In the genomic region with DNA sequence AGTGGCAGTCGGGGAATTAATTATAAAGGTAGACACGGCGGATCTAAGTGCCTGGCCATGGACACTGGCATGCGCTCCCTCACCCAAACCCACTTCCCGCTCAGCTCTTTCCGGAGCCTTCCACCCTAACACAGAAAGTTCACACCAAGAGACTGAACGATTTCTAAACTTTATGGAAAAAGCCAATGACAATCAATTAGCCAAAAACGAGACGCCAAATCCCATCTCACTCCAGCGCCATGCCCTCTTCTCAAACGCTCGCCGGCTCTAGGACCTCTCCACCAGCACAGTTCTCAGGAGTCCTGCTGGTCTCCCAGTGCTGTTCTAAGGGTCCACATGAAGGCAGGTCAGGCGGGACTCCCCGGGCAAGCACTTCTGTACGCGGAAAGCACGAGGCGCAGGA, we compare ENCODE assay signal across 8 cellular contexts. TPM values are rescaled to one million over a fixed set of nuclear protein-coding genes. Genes with fewer than 3 reads are reported as not detected.
A peak's percentile ranks its signal among the peaks of the same experiment; 100 is the strongest.
DNase-seq lines count a peak whose midpoint lies in the region; TF ChIP-seq lines count a peak whose summit lies in the region.

No MANE protein-coding gene starts in this region.

- H3K9ac ChIP-seq in fibroblast of lung (ENCODE audit: insufficient read depth, low read length), result peak overlapping the region; percentile 90

- H2AFZ ChIP-seq in fibroblast of lung (ENCODE audit: low read length), result peak overlapping the region; percentile 100

- H4K20me1 ChIP-seq in fibroblast of lung (ENCODE audit: control insufficient read depth, extremely low read depth, insufficient read depth, low read length), result no peaks in the 10 kb centered on the region

- 1% methylated on average over 19 of the region's 19 CpGs for WGBS in prostate gland

- no peak for TF ChIP-seq POLR2A in prostate gland (IDR thresholded peaks at IDR 0.05)

- H3K27ac ChIP-seq in RWPE1, result peak overlapping the region; percentile 86
- peak overlapping the region; percentile 97 for H3K27ac ChIP-seq in fibroblast of lung (ENCODE audit: insufficient read depth, low read length)
- H3K27ac ChIP-seq in prostate gland, result peak overlapping the region; percentile 73 to 82

- H3K27me3 ChIP-seq in fibroblast of lung (ENCODE audit: control insufficient read depth, insufficient read depth, low read length) (no peaks in the 10 kb centered on the region), prostate gland (replicated peaks; ENCODE audit: insufficient read depth) (no peaks in the 10 kb centered on the region)

- POLR2A ChIA-PET in RWPE1 (lab: Yijun Ruan, JAX; ENCODE audit: low non-redundant PET), result interaction anchor here (0.8 kb wide), 1 partner anchor 249 kb away, joined by 3 read pairs; no protein-coding TSS in a partner anchor

- peaks cover 19% of the 10 kb centered on the region for H3K79me2 ChIP-seq in fibroblast of lung (ENCODE audit: control insufficient read depth, insufficient read depth, low read length)

- H3K36me3 ChIP-seq in fibroblast of lung (ENCODE audit: control insufficient read depth, insufficient read depth, low read length) (no peaks in the 10 kb centered on the region), prostate gland (no peaks in the 10 kb centered on the region)

- H3K9me3 ChIP-seq in fibroblast of lung (ENCODE audit: control insufficient read depth, insufficient read depth, low read depth, low read length), result no peaks in the 10 kb centered on the region
- H3K9me3 ChIP-seq in prostate gland, result no peaks in the 10 kb centered on the region

- H3K4me3 ChIP-seq in fibroblast of lung (replicated peaks in 1 of 4; ENCODE audit: control extremely low read depth in 1 of 4, insufficient read depth in 1 of 4, low read depth in 3 of 4, low read length in 4 of 4), result peak overlapping the region; percentile 92 to 100 (median 96)
- H3K4me3 ChIP-seq in prostate gland, result peak overlapping the region; percentile 69 to 83

- peak overlapping the region; percentile 98 for H3K4me2 ChIP-seq in fibroblast of lung (ENCODE audit: extremely low read depth, insufficient read depth, low read length)

- DNase-seq in stimulated activated naive CD4-positive, alpha-beta T cell treated with Interleukin-2 at 50 U/mL for 16 hours (lab: John Stamatoyannopoulos, UW), result peak; percentile 6
- no peak for DNase-seq in stimulated activated naive CD4-positive, alpha-beta T cell (lab: John Stamatoyannopoulos, UW)
- no peak for DNase-seq in RWPE1 (ENCODE audit: low spot score)
- no peak for DNase-seq in fibroblast of lung (ENCODE audit: low read depth in 2 of 2)
- DNase-seq in prostate gland (ENCODE audit: low spot score), result no peak
- no peak for DNase-seq in GM20000 (ENCODE audit: low spot score)
- DNase-seq in A172 (ENCODE audit: low spot score), result no peak
- no peak for DNase-seq in activated effector memory CD4-positive, alpha-beta T cell treated with Interleukin-2 at 50 U/mL for 16 hours

- TF ChIP-seq CTCF in RWPE1 (conservative IDR thresholded peaks at IDR 0.05; ENCODE audit: low read depth) (no peak), fibroblast of lung (conservative IDR thresholded peaks at IDR 0.05 in 1 of 2, IDR thresholded peaks at IDR 0.05 in 1 of 2; ENCODE audit: low read depth in 1 of 2, low read length in 2 of 2) (no peak), prostate gland (IDR thresholded peaks at IDR 0.05) (no peak), GM20000 (IDR thresholded peaks at IDR 0.05; ENCODE audit: extremely low read depth, missing control alignments) (no peak)

- peaks cover 4% of the 10 kb centered on the region for H3K4me1 ChIP-seq in fibroblast of lung (ENCODE audit: control insufficient read depth, extremely low read depth, insufficient read depth, low read length)
- peaks cover 4% of the 10 kb centered on the region for H3K4me1 ChIP-seq in prostate gland (replicated peaks)

- intact Hi-C loops in prostate gland (cut with DNase I), result loop anchor here (5.0 kb wide), 2 partner anchors 123 to 193 kb away; a partner anchor contains a TSS

- CTCF ChIA-PET in RWPE1 (lab: Yijun Ruan, JAX), result interaction anchor here (0.5 to 1.0 kb wide), 4 partner anchors 17 to 399 kb away, joined by 3 to 4 read pairs (median 3); no protein-coding TSS in a partner anchor

RNA-seq across cellular contexts. Expression of a gene that starts 0.6 kb away (rescaled TPM):
- total RNA-seq in fibroblast of lung, result 75.1 and 84.7 TPM in 2 replicates
- 148 and 205 TPM in 2 replicates for polyA plus RNA-seq in fibroblast of lung
- 176 and 246 TPM in 2 replicates for polyA plus RNA-seq in fibroblast of lung (2012)
- 264 and 270 TPM in 2 replicates for polyA minus RNA-seq in fibroblast of lung (ENCODE audit: low replicate concordance)
- 100 to 1,000 TPM; 198 to 212 TPM for total RNA-seq in prostate gland
- total RNA-seq in A172 (2014; rRNA removed; shearing (Covaris generic)), result 118 and 150 TPM in 2 replicates

RNA-seq across cellular contexts. Expression of a gene that starts 55.6 kb away (rescaled TPM):
- 0.26 and 0.33 TPM in 2 replicates for total RNA-seq in fibroblast of lung
- 4.1 and 6.6 TPM in 2 replicates for polyA plus RNA-seq in fibroblast of lung
- polyA plus RNA-seq in fibroblast of lung (2012), result 2.8 and 4.4 TPM in 2 replicates
- 2.3 and 2.4 TPM in 2 replicates for polyA minus RNA-seq in fibroblast of lung (ENCODE audit: low replicate concordance)
- total RNA-seq in prostate gland, result 1 to 10 TPM; 1.4 to 8.0 TPM
- 0.86 and 0.88 TPM in 2 replicates for total RNA-seq in A172 (2014; rRNA removed; shearing (Covaris generic))
